Comparison of ENCODE assay signal across 22 cellular contexts in the genomic region with DNA sequence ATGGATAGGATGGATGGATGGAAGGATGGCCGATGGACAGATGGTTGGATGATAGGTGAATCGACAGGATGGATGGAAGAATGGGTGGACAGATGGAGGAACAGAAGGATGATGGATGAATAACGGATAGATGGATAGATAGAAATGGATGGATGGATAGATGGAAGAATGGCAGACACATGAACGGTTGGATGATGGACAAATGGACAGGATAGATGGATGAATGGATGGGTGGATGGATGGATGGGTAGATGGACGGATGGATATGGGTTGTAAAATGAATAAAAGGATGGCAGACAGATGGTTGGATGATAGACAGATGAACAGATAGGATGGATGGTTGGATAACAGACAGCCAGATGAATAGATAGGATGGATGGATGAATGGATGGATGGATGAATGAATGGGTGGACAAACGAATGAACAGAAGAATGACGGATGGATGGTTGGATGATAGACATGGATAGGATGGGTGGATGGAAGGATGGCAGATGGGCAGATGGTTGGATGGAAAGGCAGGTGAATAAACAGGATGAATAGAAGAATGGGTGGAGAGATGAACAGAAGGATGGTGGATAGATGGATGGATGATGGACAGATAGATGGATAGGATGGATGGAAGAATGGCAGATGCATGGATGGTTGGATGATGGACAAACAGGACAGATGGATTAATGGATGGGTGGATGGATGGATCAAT. TPM values are rescaled to one million over a fixed set of nuclear protein-coding genes. Genes with fewer than 3 reads are reported as not detected.
"Had no signal": no experiment of that assay in that cellular context is flagged by ENCODE, and none has a peak within 500 bp of the region (broad histone marks: within the 10 kb centered on the region; RNA-seq: fewer than 3 reads in every experiment).

No MANE protein-coding gene starts in this region.

- H3K27me3 Mint-ChIP-seq: T-cell had no signal

- H3K27ac Mint-ChIP-seq: T-cell; T-helper 1 cell treated with Interleukin-12 subunit alpha and Interleukin-12 subunit beta and Interleukin-4 antibody, amounts not matched to agents 30 μg/mL and 1 μg/mL, for 36 hours had no signal

- DNase-seq: Karpas-422, KG1, MG63, NCI-H1092 treated with DMSO at 0.1 percent for 48 hours, NCI-H1436, NCI-H187, NCI-H2029, NCI-H2081 treated with DMSO at 0.1 percent for 48 hours, NCI-H2171, NCI-H226, NCI-H446, NCI-H510A, NCI-H524 treated with DMSO at 0.1 percent for 48 hours, NCI-H69, NCI-H774, SHP77, SK-N-SH, SW 1271, T-cell had no signal

- ATAC-seq: T-cell had no signal

- H3K4me3 Mint-ChIP-seq: T-cell; T-helper 1 cell treated with Interleukin-12 subunit alpha and Interleukin-12 subunit beta and Interleukin-4 antibody, amounts not matched to agents 30 μg/mL and 1 μg/mL, for 36 hours had no signal

RNA-seq across cellular contexts. Expression of gene DYNLRB2, which starts 55.9 kb away (rescaled TPM):
- total RNA-seq: HT1080, SK-MEL-5 had no signal
